14 cellular contexts compared by ENCODE assay signal in the genomic region with DNA sequence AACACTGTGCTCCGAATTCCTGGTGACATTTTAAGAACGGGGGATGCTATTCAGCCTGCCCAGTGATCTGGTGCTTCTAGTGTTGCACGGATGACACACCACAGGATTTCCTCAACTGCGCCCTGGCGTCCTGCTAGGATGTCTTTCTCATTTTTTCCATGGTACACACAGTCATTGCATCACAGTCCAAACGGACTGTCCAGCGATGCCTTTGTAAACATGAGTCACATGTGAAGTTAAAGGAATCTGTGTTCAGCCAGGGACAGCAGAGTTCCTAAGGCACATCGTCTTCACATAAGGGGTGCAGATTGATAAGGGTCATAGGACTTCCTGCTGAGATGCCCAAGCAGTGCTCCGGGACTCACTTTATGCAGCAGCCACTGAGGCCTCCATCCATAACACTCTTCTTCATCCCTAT. TPM values are rescaled to one million over a fixed set of nuclear protein-coding genes. Genes with fewer than 3 reads are reported as not detected.
DNase-seq lines count a peak whose midpoint lies in the region; ATAC-seq and TF ChIP-seq lines count a peak whose summit lies in the region.
"Had no signal": no experiment of that assay in that cellular context is flagged by ENCODE, and none has a peak within 500 bp of the region (broad histone marks: within the 10 kb centered on the region; RNA-seq: fewer than 3 reads in every experiment).

No MANE protein-coding gene starts in this region.

- DNase-seq in DMS53 treated with DMSO at 0.1 percent for 48 hours (lab: John Stamatoyannopoulos, UW; ENCODE audit: unreplicated experiment) (peak; percentile 40), RWPE1 (ENCODE audit: low spot score) (peak; percentile 56), fibroblast of mammary gland (ENCODE audit: low read depth) (peak; percentile 89), renal cortical epithelial cell (ENCODE audit: low read depth) (peak; percentile 62), type B pancreatic cell (ENCODE audit: extremely low spot score, unreplicated experiment) (no peak), 8988T (no peak), NCI-H1417 (lab: John Stamatoyannopoulos, UW) (no peak)
- DNase-seq: activated CD4-positive, alpha-beta T cell treated with anti-CD3 and anti-CD28 coated beads for 48 hours; activated naive CD4-positive, alpha-beta T cell treated with anti-CD3 and anti-CD28 coated beads for 36 hours; DMS79 treated with DMSO at 0.1 percent for 48 hours; midbrain; NCI-H1694; spleen had no signal

- no peak overlapping the region for H3K4me3 ChIP-seq in fibroblast of mammary gland (ENCODE audit: control insufficient read depth, low read depth, low read length)
- H3K4me3 ChIP-seq: spleen had no signal

- peaks cover 6% of the 10 kb centered on the region for H3K4me1 Mint-ChIP-seq in type B pancreatic cell (ENCODE audit: unreplicated experiment)

- no peak overlapping the region for H3K27ac Mint-ChIP-seq in type B pancreatic cell
- H3K27ac Mint-ChIP-seq: activated naive CD4-positive, alpha-beta T cell treated with anti-CD3 and anti-CD28 coated beads for 36 hours had no signal

- CTCF ChIA-PET in RWPE1 (lab: Yijun Ruan, JAX): interaction anchor here (1.2 kb wide), 1 partner anchor 37 kb away, joined by 5 read pairs; no protein-coding TSS in a partner anchor

- H3K9me3 Mint-ChIP-seq in type B pancreatic cell: no peaks in the 10 kb centered on the region
- H3K9me3 Mint-ChIP-seq: activated naive CD4-positive, alpha-beta T cell treated with anti-CD3 and anti-CD28 coated beads for 36 hours had no signal

- POLR2A ChIA-PET in RWPE1 (lab: Yijun Ruan, JAX; ENCODE audit: low non-redundant PET): no interaction called here

- ATAC-seq in GM21529 (IDR thresholded peaks at IDR 0.05; ENCODE audit: unreplicated experiment): no peak

- no peak overlapping the region for H3K4me3 Mint-ChIP-seq in type B pancreatic cell
- H3K4me3 Mint-ChIP-seq: activated naive CD4-positive, alpha-beta T cell treated with anti-CD3 and anti-CD28 coated beads for 36 hours had no signal

- H3K27ac ChIP-seq in RWPE1: no peak overlapping the region
- H3K27ac ChIP-seq: spleen had no signal

- H3K27me3 Mint-ChIP-seq in type B pancreatic cell: peaks cover 31% of the 10 kb centered on the region

- TF ChIP-seq CTCF in RWPE1 (conservative IDR thresholded peaks at IDR 0.05; ENCODE audit: low read depth): no peak
- TF ChIP-seq CTCF in fibroblast of mammary gland (conservative IDR thresholded peaks at IDR 0.05; ENCODE audit: control insufficient read depth, insufficient read depth, low read depth, low read length): no peak
- TF ChIP-seq CTCF in type B pancreatic cell (conservative IDR thresholded peaks at IDR 0.05): no peak

- no peaks in the 10 kb centered on the region for H3K36me3 Mint-ChIP-seq in type B pancreatic cell

RNA-seq across cellular contexts. Expression of gene PTPN3, which starts 9.3 kb away (rescaled TPM):
- total RNA-seq in renal cortical epithelial cell (18.8 and 43.5 TPM in 2 replicates), type B pancreatic cell (ENCODE audit: low replicate concordance) (4.9 and 8.1 TPM in 2 replicates)

Comparison
In these comparisons a context has a peak if more than half of its experiments do, and no peak if none do; other contexts are left out.
1. DNase-seq: peak in DMS53 treated with DMSO at 0.1 percent for 48 hours (single experiment), RWPE1 (single experiment), fibroblast of mammary gland (single experiment) and renal cortical epithelial cell (single experiment); none in type B pancreatic cell (single experiment), 8988T (single experiment) and NCI-H1417 (0 of 3).